8 cellular contexts compared by ENCODE assay signal in the genomic region with DNA sequence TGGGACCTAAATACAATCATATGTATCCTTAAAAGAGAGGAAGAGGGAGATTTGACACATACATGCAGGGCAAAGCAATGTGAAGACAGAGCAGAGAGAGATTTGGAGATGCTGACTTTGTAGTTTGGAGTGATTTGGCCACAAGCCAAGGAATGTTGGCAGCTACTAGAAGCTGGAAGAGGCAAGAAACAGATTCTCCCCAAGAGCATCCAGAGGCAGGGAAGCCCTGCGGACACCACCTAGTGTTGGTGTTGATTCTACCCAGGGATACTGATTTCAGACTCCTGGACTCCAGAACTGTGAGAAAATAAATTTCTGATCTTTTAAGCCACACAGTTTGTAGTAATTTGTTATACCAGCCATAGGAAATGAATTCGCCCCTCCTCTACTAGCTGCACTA.
DNase-seq lines count a peak whose midpoint lies in the region; ATAC-seq and TF ChIP-seq lines count a peak whose summit lies in the region.

No MANE protein-coding gene starts in this region.

- TF ChIP-seq CTCF in fibroblast of the aortic adventitia (IDR thresholded peaks at IDR 0.05; ENCODE audit: insufficient read depth, low read length), result peak; percentile 62
- TF ChIP-seq CTCF in prostate gland (IDR thresholded peaks at IDR 0.05), result peak in 1 of 4 experiments; percentile 17
- no peak for TF ChIP-seq CTCF in glutamatergic neuron (IDR thresholded peaks at IDR 0.05; ENCODE audit: partially characterized antibody, unreplicated experiment)

- no peaks in the 10 kb centered on the region for H3K27me3 ChIP-seq in prostate gland (replicated peaks; ENCODE audit: insufficient read depth)

- H3K4me3 Mint-ChIP-seq in glutamatergic neuron (ENCODE audit: unreplicated experiment), result no peak overlapping the region

- no peak for ATAC-seq in GM19455 (IDR thresholded peaks at IDR 0.05; ENCODE audit: unreplicated experiment)

- no peaks in the 10 kb centered on the region for H3K36me3 ChIP-seq in prostate gland

- 49% methylated on average over 2 of the region's 2 CpGs for WGBS in prostate gland

- no peak overlapping the region for H3K27ac ChIP-seq in prostate gland

- peaks cover 10% of the 10 kb centered on the region for H3K4me1 ChIP-seq in prostate gland (replicated peaks)

- H3K9me3 Mint-ChIP-seq in glutamatergic neuron (ENCODE audit: unreplicated experiment), result no peaks in the 10 kb centered on the region

- DNase-seq in GM03348 (ENCODE audit: low spot score) (peak; percentile 25), RKO (ENCODE audit: low spot score) (peak; percentile 3), fibroblast of the aortic adventitia (ENCODE audit: low read depth) (peak; percentile 95), prostate gland (ENCODE audit: low spot score) (peak; percentile 61), glutamatergic neuron (no peak), NCI-H187 (lab: John Stamatoyannopoulos, UW) (no peak), NCI-H128 (lab: John Stamatoyannopoulos, UW; ENCODE audit: unreplicated experiment) (no peak)

- no peak overlapping the region for H3K27ac Mint-ChIP-seq in glutamatergic neuron (ENCODE audit: unreplicated experiment)

- TF ChIP-seq POLR2A in prostate gland (IDR thresholded peaks at IDR 0.05), result no peak

- no peaks in the 10 kb centered on the region for H3K4me1 Mint-ChIP-seq in glutamatergic neuron (ENCODE audit: low read depth, unreplicated experiment)

- intact Hi-C loops in prostate gland (cut with DNase I), result no loop called here

- no peaks in the 10 kb centered on the region for H3K36me3 Mint-ChIP-seq in glutamatergic neuron (ENCODE audit: unreplicated experiment)

- no peaks in the 10 kb centered on the region for H3K9me3 ChIP-seq in prostate gland

- H3K27me3 Mint-ChIP-seq in glutamatergic neuron (ENCODE audit: unreplicated experiment), result no peaks in the 10 kb centered on the region

- H3K4me3 ChIP-seq in fibroblast of the aortic adventitia (ENCODE audit: low read depth, low read length), result no peak overlapping the region
- H3K4me3 ChIP-seq in prostate gland, result no peak overlapping the region

Comparison
In these comparisons a context has a peak if more than half of its experiments do, and no peak if none do; other contexts are left out.
1. DNase-seq: peak in GM03348 (single experiment), RKO (single experiment), fibroblast of the aortic adventitia (single experiment) and prostate gland (single experiment); none in glutamatergic neuron (single experiment), NCI-H187 (0 of 2) and NCI-H128 (single experiment).